21 cellular contexts compared by ENCODE assay signal in genomic region chr12:86173044-86173443, GRCh38.
DNase-seq lines count a peak whose midpoint lies in the region; ATAC-seq, FAIRE-seq and TF ChIP-seq lines count a peak whose summit lies in the region.
"Had no signal": no experiment of that assay in that cellular context is flagged by ENCODE, and none has a peak within 500 bp of the region (broad histone marks: within the 10 kb centered on the region; RNA-seq: fewer than 3 reads in every experiment).

No MANE protein-coding gene starts in this region.

- H3K56ac ChIP-seq in IMR-90 (ENCODE audit: extremely low read depth, insufficient read depth, low read length), result no peak overlapping the region

- H3K9ac ChIP-seq in IMR-90 (ENCODE audit: low read depth, low read length), result no peak overlapping the region
- H3K9ac ChIP-seq in K562 (ENCODE audit: insufficient read depth in 1 of 2, low read depth in 2 of 2, low read length in 2 of 2), result no peak overlapping the region
- H3K9ac ChIP-seq: BLaER1 treated with 17β-estradiol and CSF1 and Interleukin-3, amounts not matched to agents 10 nM and 100 nM had no signal

- H3K14ac ChIP-seq in IMR-90 (replicated peaks; ENCODE audit: low read depth, low read length), result no peak overlapping the region

- H4K20me1 ChIP-seq in IMR-90 (ENCODE audit: insufficient read depth, low read length), result no peaks in the 10 kb centered on the region
- H4K20me1 ChIP-seq in K562 (replicated peaks; ENCODE audit: control insufficient read depth, insufficient read depth, low read length), result no peaks in the 10 kb centered on the region
- H4K20me1 ChIP-seq: BLaER1 treated with 17β-estradiol and CSF1 and Interleukin-3, amounts not matched to agents 10 nM and 100 nM had no signal

- H3K79me1 ChIP-seq in IMR-90 (ENCODE audit: low read depth in 1 of 2, low read length in 2 of 2), result no peaks in the 10 kb centered on the region

- FAIRE-seq in A549 (lab: Jason Lieb, UNC) (no peak), K562 (lab: Jason Lieb, UNC) (no peak)
- FAIRE-seq: A204.1, D721Med, G401.6, GM12891, GM19239 had no signal

- BruUV-seq in IMR-90 (replicated peaks; lab: Mats Ljungman, UMichigan) (no TSS peak), K562 (replicated peaks; lab: Mats Ljungman, UMichigan) (no TSS peak)

- H3K4ac ChIP-seq in IMR-90 (ENCODE audit: low read depth, low read length), result no peak overlapping the region

- H2BK20ac ChIP-seq in IMR-90 (ENCODE audit: low read depth, low read length), result no peak overlapping the region

- H3K36me3 ChIP-seq in IMR-90 (ENCODE audit: control insufficient read depth, insufficient read depth, low read length) (no peaks in the 10 kb centered on the region), K562 (ENCODE audit: control insufficient read depth, insufficient read depth, low read length) (no peaks in the 10 kb centered on the region)
- H3K36me3 ChIP-seq: BLaER1 treated with 17β-estradiol and CSF1 and Interleukin-3, amounts not matched to agents 10 nM and 100 nM had no signal

- no peak overlapping the region for H2BK15ac ChIP-seq in IMR-90 (ENCODE audit: low read depth, low read length)

- 27% methylated on average over 2 of the region's 2 CpGs for WGBS in A549 (ENCODE audit: missing lambda C conversion rate)
- 40% methylated on average over 1 of the region's 2 CpGs; no CpG with 5 or more reads in 1 of the 2 experiments for WGBS in IMR-90 (ENCODE audit: extremely low coverage in 2 of 2, insufficient read length in 1 of 2), 2 experiments
- WGBS in K562 (ENCODE audit: insufficient coverage, low coverage, missing lambda C conversion rate), result 4% methylated on average over 2 of the region's 2 CpGs

- H2BK120ac ChIP-seq in IMR-90 (ENCODE audit: low read depth, low read length), result no peak overlapping the region

- CTCF ChIA-PET in A549 (lab: Yijun Ruan, JAX), result no interaction called here
- CTCF ChIA-PET in IMR-90 (lab: Yijun Ruan, JAX), result no interaction called here
- CTCF ChIA-PET in K562 (lab: Yijun Ruan, JAX; ENCODE audit: low intra/inter-chr PET ratio), result no interaction called here

- no peak for ATAC-seq in A549
- ATAC-seq in IMR-90 (ENCODE audit: low read depth), result no peak
- ATAC-seq in K562, result no peak
- no peak for ATAC-seq in omental fat pad (ENCODE audit: low FRiP score)
- ATAC-seq in GM19395 (IDR thresholded peaks at IDR 0.05; ENCODE audit: unreplicated experiment), result no peak
- ATAC-seq: CD8-positive, alpha-beta T cell had no signal

- H3K18ac ChIP-seq in IMR-90 (ENCODE audit: low read depth, low read length), result no peak overlapping the region

- dilution Hi-C loops in IMR-90 (cut with HindIII; ENCODE audit: low sequenced_read_pairs, unreplicated experiment), result no loop called here

- no peak overlapping the region for H4K8ac ChIP-seq in IMR-90 (ENCODE audit: low read depth in 2 of 2, low read length in 2 of 2)

- H2BK5ac ChIP-seq in IMR-90 (ENCODE audit: low read depth, low read length, poor library complexity, severe bottlenecking), result no peak overlapping the region

- H2AK9ac ChIP-seq in IMR-90 (replicated peaks; ENCODE audit: low read depth, low read length, poor library complexity), result no peak overlapping the region

- TF ChIP-seq EP300 in A549 (IDR thresholded peaks at IDR 0.05) (no peak), K562 (IDR thresholded peaks at IDR 0.05; ENCODE audit: low read length) (no peak)

- POLR2A ChIA-PET in A549 (lab: Yijun Ruan, JAX) (no interaction called here), IMR-90 (lab: Charles Lee; ENCODE audit: unreplicated experiment) (no interaction called here), K562 (lab: Yijun Ruan, JAX) (no interaction called here)

- no peak for DNase-seq in A549 (ENCODE audit: low read depth in 1 of 2, low spot score in 1 of 2)
- DNase-seq in IMR-90, result no peak
- no peak for DNase-seq in K562 (ENCODE audit: extremely low read depth in 1 of 4, low spot score in 3 of 4)
- no peak for DNase-seq in omental fat pad (ENCODE audit: low spot score)
- DNase-seq in NCI-H1048 (lab: John Stamatoyannopoulos, UW), result no peak
- DNase-seq: 8988T; AML-193; Caco-2; Calu3; CD4-positive, alpha-beta T cell; CD8-positive, alpha-beta T cell; DMS79 treated with DMSO at 0.1 percent for 48 hours; GF-D8 had no signal

- TF ChIP-seq RAD21 in A549 (conservative IDR thresholded peaks at IDR 0.05 in 1 of 2, IDR thresholded peaks at IDR 0.05 in 1 of 2) (no peak), IMR-90 (IDR thresholded peaks at IDR 0.05; ENCODE audit: low read length) (no peak), K562 (CRISPR knock-in tag; conservative IDR thresholded peaks at IDR 0.05 in 1 of 2, IDR thresholded peaks at IDR 0.05 in 1 of 2) (no peak)

- no peak overlapping the region for H2AK5ac ChIP-seq in IMR-90 (ENCODE audit: low read depth, low read length)

- no peaks in the 10 kb centered on the region for H3K27me3 ChIP-seq in IMR-90 (ENCODE audit: control insufficient read depth, insufficient read depth, low read length)
- H3K27me3 ChIP-seq in K562 (ENCODE audit: control insufficient read depth in 2 of 2, insufficient read depth in 2 of 2, low read length in 2 of 2), result no peaks in the 10 kb centered on the region
- H3K27me3 ChIP-seq: BLaER1 treated with 17β-estradiol and CSF1 and Interleukin-3, amounts not matched to agents 10 nM and 100 nM had no signal

- H3K4me1 ChIP-seq in A549 (no peaks in the 10 kb centered on the region), IMR-90 (ENCODE audit: control insufficient read depth, insufficient read depth, low read length) (no peaks in the 10 kb centered on the region), K562 (replicated peaks in 1 of 2; ENCODE audit: control insufficient read depth in 2 of 2, insufficient read depth in 2 of 2, low read length in 2 of 2) (no peaks in the 10 kb centered on the region)
- H3K4me1 ChIP-seq: BLaER1 treated with 17β-estradiol and CSF1 and Interleukin-3, amounts not matched to agents 10 nM and 100 nM; Caco-2 had no signal

- no peak overlapping the region for H3K4me2 ChIP-seq in A549
- no peak overlapping the region for H3K4me2 ChIP-seq in IMR-90 (ENCODE audit: low read depth, low read length)
- no peak overlapping the region for H3K4me2 ChIP-seq in K562 (ENCODE audit: insufficient read depth, low read length)
- H3K4me2 ChIP-seq: BLaER1 treated with 17β-estradiol and CSF1 and Interleukin-3, amounts not matched to agents 10 nM and 100 nM had no signal

- H3K4me3 ChIP-seq in A549, result no peak overlapping the region
- no peak overlapping the region for H3K4me3 ChIP-seq in IMR-90 (ENCODE audit: insufficient read depth, low read depth, low read length)
- no peak overlapping the region for H3K4me3 ChIP-seq in K562
- H3K4me3 ChIP-seq: BLaER1 treated with 17β-estradiol and CSF1 and Interleukin-3, amounts not matched to agents 10 nM and 100 nM had no signal

- no peak overlapping the region for H4K5ac ChIP-seq in IMR-90 (ENCODE audit: low read depth, low read length)

- H3K9me3 ChIP-seq in A549 (no peaks in the 10 kb centered on the region), IMR-90 (ENCODE audit: control insufficient read depth, insufficient read depth, low read length) (no peaks in the 10 kb centered on the region), K562 (replicated peaks; ENCODE audit: control insufficient read depth, insufficient read depth, low read depth, low read length) (no peaks in the 10 kb centered on the region)
- H3K9me3 ChIP-seq: BLaER1 treated with 17β-estradiol and CSF1 and Interleukin-3, amounts not matched to agents 10 nM and 100 nM; Caco-2 had no signal

- H3K9me1 ChIP-seq in IMR-90 (ENCODE audit: insufficient read depth, low read length) (no peaks in the 10 kb centered on the region), K562 (ENCODE audit: control insufficient read depth, insufficient read depth, low read length) (no peaks in the 10 kb centered on the region)

- TF ChIP-seq POLR2A in A549 (IDR thresholded peaks at IDR 0.05; ENCODE audit: low read length) (no peak), IMR-90 (IDR thresholded peaks at IDR 0.05; ENCODE audit: low read depth, low read length) (no peak), K562 (conservative IDR thresholded peaks at IDR 0.05) (no peak)

- H3K27ac ChIP-seq in A549 (no peak overlapping the region), IMR-90 (ENCODE audit: insufficient read depth, low read length) (no peak overlapping the region), K562 (ENCODE audit: extremely low read depth, low read depth, low read length) (no peak overlapping the region)
- H3K27ac ChIP-seq: BLaER1 treated with 17β-estradiol and CSF1 and Interleukin-3, amounts not matched to agents 10 nM and 100 nM; C4-2B had no signal

- H3K23ac ChIP-seq in IMR-90 (ENCODE audit: low read depth, low read length), result no peak overlapping the region

- intact Hi-C loops in IMR-90 (cut with micrococcal nuclease), result no loop called here
- intact Hi-C loops in K562 (cut with micrococcal nuclease), result no loop called here

- in situ Hi-C loops in IMR-90 (cut with MboI; ENCODE audit: low sequenced_read_pairs), result no loop called here
- in situ Hi-C loops in K562 (cut with MboI), result no loop called here

- no peaks in the 10 kb centered on the region for H3K79me2 ChIP-seq in K562 (ENCODE audit: control insufficient read depth, insufficient read depth, low read length)

- H4K91ac ChIP-seq in IMR-90 (ENCODE audit: insufficient read depth, low read depth, low read length), result no peak overlapping the region

- TF ChIP-seq CTCF in A549 (IDR thresholded peaks at IDR 0.05) (no peak), IMR-90 (conservative IDR thresholded peaks at IDR 0.05; ENCODE audit: low read depth, low read length) (no peak), K562 (IDR thresholded peaks at IDR 0.05 in 2 of 3, conservative IDR thresholded peaks at IDR 0.05 in 1 of 3; ENCODE audit: insufficient read depth in 2 of 3, low read depth in 1 of 3, low read length in 3 of 3) (no peak), omental fat pad (IDR thresholded peaks at IDR 0.05) (no peak)

- H2AFZ ChIP-seq in IMR-90 (replicated peaks; ENCODE audit: low read length, poor library complexity) (no peak overlapping the region), K562 (ENCODE audit: low read depth, low read length) (no peak overlapping the region)

TF ChIP-seq in A549, 52 proteins besides CTCF, POLR2A, EP300 and RAD21:
- TF ChIP-seq GATA3 (IDR thresholded peaks at IDR 0.05; ENCODE audit: borderline replicate concordance) (no peak), MAFK (IDR thresholded peaks at IDR 0.05; ENCODE audit: partially characterized antibody) (peak; percentile 65)

TF ChIP-seq in IMR-90, 13 proteins besides CTCF, POLR2A, EP300 and RAD21 (continues in another document):
- no peak for TF ChIP-seq FOS (IDR thresholded peaks at IDR 0.05; ENCODE audit: low read depth, low read length)
- no peak for TF ChIP-seq SMC3 (IDR thresholded peaks at IDR 0.05; ENCODE audit: low read depth, low read length)
- no peak for TF ChIP-seq MXI1 (IDR thresholded peaks at IDR 0.05; ENCODE audit: borderline replicate concordance, low read depth, low read length)

TF ChIP-seq in K562, 482 proteins besides CTCF, POLR2A, EP300 and RAD21 (continues in another document):
- TF ChIP-seq ZNF316 (IDR thresholded peaks at IDR 0.05) (0 out of 2 replicates have a peak, but pooled peaks have one; percentile 36), ZNF75A (CRISPR knock-in tag; IDR thresholded peaks at IDR 0.05) (no peak)

Comparison
In these comparisons a context has a peak if more than half of its experiments do, and no peak if none do; other contexts are left out.
1. Of the 35 proteins assayed by ChIP-seq in both K562 and A549: peak only in K562: none; only in A549: MAFK; in both: none; in neither: 34.